10 cellular contexts compared by ENCODE assay signal in the genomic region with DNA sequence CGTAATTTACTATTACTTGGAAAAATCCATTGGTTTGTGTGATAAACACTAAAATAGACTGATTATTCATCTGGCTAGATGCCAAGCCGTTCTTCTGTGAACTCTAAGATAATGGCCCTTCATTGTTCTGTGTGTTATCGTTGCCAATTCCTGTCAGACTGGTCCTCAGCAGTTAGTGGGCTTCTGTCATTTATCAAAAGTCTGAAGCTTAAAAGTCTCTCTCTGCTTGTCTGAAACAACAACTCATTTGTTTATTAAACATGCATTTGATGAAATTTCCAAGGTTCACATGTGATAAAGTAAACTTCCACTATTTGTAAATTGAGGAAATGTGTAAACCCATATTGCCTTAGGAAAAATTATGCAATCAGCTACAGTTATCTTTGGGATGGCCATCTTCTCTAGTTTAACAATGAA. TPM values are rescaled to one million over a fixed set of nuclear protein-coding genes. Genes with fewer than 3 reads are reported as not detected.
A peak's percentile ranks its signal among the peaks of the same experiment; 100 is the strongest.
DNase-seq lines count a peak whose midpoint lies in the region; ATAC-seq, FAIRE-seq and TF ChIP-seq lines count a peak whose summit lies in the region.
"Had no signal": no experiment of that assay in that cellular context is flagged by ENCODE, and none has a peak within 500 bp of the region (broad histone marks: within the 10 kb centered on the region; RNA-seq: fewer than 3 reads in every experiment).

No MANE protein-coding gene starts in this region.

- DNase-seq in NCI-H2227 treated with DMSO at 0.1 percent for 48 hours (lab: John Stamatoyannopoulos, UW) (peak; percentile 78), bronchial epithelial cell (ENCODE audit: low read depth) (peak; percentile 49), neural progenitor cell (ENCODE audit: low spot score) (no peak), nephron progenitor cell (no peak)
- DNase-seq in activated CD4-positive, alpha-beta T cell treated with anti-CD3 and anti-CD28 coated beads for 48 hours = no peak
- DNase-seq: activated CD4-positive, alpha-beta T cell treated with anti-CD3 and anti-CD28 coated beads, Interleukin-2, amount 50 U/mL, for 1 hour; pancreas had no signal

- CTCF ChIA-PET in HEK293 (lab: Yijun Ruan, JAX) = interaction anchor here (0.8 to 1.0 kb wide), 2 partner anchors 18 to 46 kb away, joined by 3 to 7 read pairs; no protein-coding TSS in a partner anchor

- POLR2A ChIA-PET in HEK293 (lab: Yijun Ruan, JAX) = interaction anchor here (2.6 kb wide), 1 partner anchor 21 kb away, joined by 9 read pairs; a partner anchor contains a TSS

- H4K20me1 ChIP-seq in neural progenitor cell (ENCODE audit: low read depth) = no peaks in the 10 kb centered on the region

- H3K27ac ChIP-seq in HEK293 (ENCODE audit: extremely low read depth, low read depth, low read length) (no peak overlapping the region), neural progenitor cell (no peak overlapping the region)
- H3K27ac ChIP-seq: pancreas had no signal

- no peak overlapping the region for H3K9ac ChIP-seq in neural progenitor cell

- no peak overlapping the region for H2AFZ ChIP-seq in neural progenitor cell (replicated peaks)

- H3K4me3 ChIP-seq in HEK293 (ENCODE audit: low read depth, low read length) (no peak overlapping the region), bronchial epithelial cell (ENCODE audit: low read depth, low read length) (no peak overlapping the region), neural progenitor cell (no peak overlapping the region)
- H3K4me3 ChIP-seq: pancreas had no signal

- H3K27ac Mint-ChIP-seq in neural progenitor cell = no peak overlapping the region
- no peak overlapping the region for H3K27ac Mint-ChIP-seq in nephron progenitor cell

- FAIRE-seq in bronchial epithelial cell (lab: Jason Lieb, UNC) = no peak
- FAIRE-seq: pancreas had no signal

- no peaks in the 10 kb centered on the region for H3K79me2 ChIP-seq in neural progenitor cell (ENCODE audit: low read depth)

- H3K4me1 ChIP-seq in HEK293 (ENCODE audit: control insufficient read depth, insufficient read depth, low read length) (no peaks in the 10 kb centered on the region), neural progenitor cell (peaks cover 24% of the 10 kb centered on the region)
- H3K4me1 ChIP-seq: pancreas had no signal

- H3K4me1 Mint-ChIP-seq in neural progenitor cell (peaks cover 17% of the 10 kb centered on the region), nephron progenitor cell (peaks cover 32% of the 10 kb centered on the region)

- H3K4me2 ChIP-seq in neural progenitor cell = peak overlapping the region; percentile 19

- H3K36me3 ChIP-seq in HEK293 (ENCODE audit: control insufficient read depth in 2 of 2, insufficient read depth in 1 of 2, low read length in 2 of 2) (no peaks in the 10 kb centered on the region), bronchial epithelial cell (ENCODE audit: control insufficient read depth, insufficient read depth, low read length) (no peaks in the 10 kb centered on the region), neural progenitor cell (no peaks in the 10 kb centered on the region)
- H3K36me3 ChIP-seq: pancreas had no signal

- peaks cover 4% of the 10 kb centered on the region for H3F3A ChIP-seq in neural progenitor cell (ENCODE audit: low read depth)

- no peak for ATAC-seq in GM19395 (IDR thresholded peaks at IDR 0.05; ENCODE audit: unreplicated experiment)
- no peak for ATAC-seq in GM18861 (IDR thresholded peaks at IDR 0.05; ENCODE audit: unreplicated experiment)
- ATAC-seq: pancreas had no signal

- TF ChIP-seq CTCF in HEK293 (tag by site-specific recombination; IDR thresholded peaks at IDR 0.05) (no peak), bronchial epithelial cell (IDR thresholded peaks at IDR 0.05; ENCODE audit: insufficient read depth, low read length, severe bottlenecking) (no peak), neural progenitor cell (IDR thresholded peaks at IDR 0.05) (no peak), nephron progenitor cell (IDR thresholded peaks at IDR 0.05) (no peak)

- no peaks in the 10 kb centered on the region for H3K36me3 Mint-ChIP-seq in neural progenitor cell
- H3K36me3 Mint-ChIP-seq in nephron progenitor cell (ENCODE audit: low read depth) = no peaks in the 10 kb centered on the region

- H3K9me3 ChIP-seq in HEK293 (ENCODE audit: control insufficient read depth, insufficient read depth, low read depth, low read length) (no peaks in the 10 kb centered on the region), neural progenitor cell (ENCODE audit: low read depth) (no peaks in the 10 kb centered on the region)
- H3K9me3 ChIP-seq: pancreas had no signal

- no peaks in the 10 kb centered on the region for H3K27me3 Mint-ChIP-seq in neural progenitor cell (ENCODE audit: insufficient read depth, low read depth)
- H3K27me3 Mint-ChIP-seq in nephron progenitor cell (ENCODE audit: low read depth, poor library complexity) = peaks cover 2% of the 10 kb centered on the region

- H3K27me3 ChIP-seq in bronchial epithelial cell (ENCODE audit: control insufficient read depth, insufficient read depth, low read length) = no peaks in the 10 kb centered on the region
- no peaks in the 10 kb centered on the region for H3K27me3 ChIP-seq in neural progenitor cell
- H3K27me3 ChIP-seq: pancreas had no signal

- H3K4me3 Mint-ChIP-seq in neural progenitor cell (no peak overlapping the region), nephron progenitor cell (no peak overlapping the region)

- H3K9me3 Mint-ChIP-seq in neural progenitor cell (no peaks in the 10 kb centered on the region), nephron progenitor cell (no peaks in the 10 kb centered on the region)

TF ChIP-seq in HEK293, 187 proteins besides CTCF, POLR2A, EP300 and RAD21:
- TF ChIP-seq ZNF768 (tag by site-specific recombination; IDR thresholded peaks at IDR 0.05) = no peak
- 0 out of 2 replicates have a peak, but pooled peaks have one; percentile 14 for TF ChIP-seq OVOL3 (tag by site-specific recombination; IDR thresholded peaks at IDR 0.05)
- peak; percentile 66; the same call in 1 of the 2 replicates for TF ChIP-seq ZNF660 (tag by site-specific recombination; IDR thresholded peaks at IDR 0.05)
- peak; percentile 40; the same call in 1 of the 2 replicates for TF ChIP-seq FEZF1 (tag by site-specific recombination; IDR thresholded peaks at IDR 0.05)
- TF ChIP-seq, protein P1, sequence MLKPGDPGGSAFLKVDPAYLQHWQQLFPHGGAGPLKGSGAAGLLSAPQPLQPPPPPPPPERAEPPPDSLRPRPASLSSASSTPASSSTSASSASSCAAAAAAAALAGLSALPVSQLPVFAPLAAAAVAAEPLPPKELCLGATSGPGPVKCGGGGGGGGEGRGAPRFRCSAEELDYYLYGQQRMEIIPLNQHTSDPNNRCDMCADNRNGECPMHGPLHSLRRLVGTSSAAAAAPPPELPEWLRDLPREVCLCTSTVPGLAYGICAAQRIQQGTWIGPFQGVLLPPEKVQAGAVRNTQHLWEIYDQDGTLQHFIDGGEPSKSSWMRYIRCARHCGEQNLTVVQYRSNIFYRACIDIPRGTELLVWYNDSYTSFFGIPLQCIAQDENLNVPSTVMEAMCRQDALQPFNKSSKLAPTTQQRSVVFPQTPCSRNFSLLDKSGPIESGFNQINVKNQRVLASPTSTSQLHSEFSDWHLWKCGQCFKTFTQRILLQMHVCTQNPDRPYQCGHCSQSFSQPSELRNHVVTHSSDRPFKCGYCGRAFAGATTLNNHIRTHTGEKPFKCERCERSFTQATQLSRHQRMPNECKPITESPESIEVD (tag by site-specific recombination; IDR thresholded peaks at IDR 0.05) = peak; percentile 42; the same call in 1 of the 2 replicates
- TF ChIP-seq MEIS1 (CRISPR knock-in tag; IDR thresholded peaks at IDR 0.05; ENCODE audit: borderline replicate concordance) = 0 out of 2 replicates have a peak, but pooled peaks have one; percentile 38
- TF ChIP-seq, protein P2, sequence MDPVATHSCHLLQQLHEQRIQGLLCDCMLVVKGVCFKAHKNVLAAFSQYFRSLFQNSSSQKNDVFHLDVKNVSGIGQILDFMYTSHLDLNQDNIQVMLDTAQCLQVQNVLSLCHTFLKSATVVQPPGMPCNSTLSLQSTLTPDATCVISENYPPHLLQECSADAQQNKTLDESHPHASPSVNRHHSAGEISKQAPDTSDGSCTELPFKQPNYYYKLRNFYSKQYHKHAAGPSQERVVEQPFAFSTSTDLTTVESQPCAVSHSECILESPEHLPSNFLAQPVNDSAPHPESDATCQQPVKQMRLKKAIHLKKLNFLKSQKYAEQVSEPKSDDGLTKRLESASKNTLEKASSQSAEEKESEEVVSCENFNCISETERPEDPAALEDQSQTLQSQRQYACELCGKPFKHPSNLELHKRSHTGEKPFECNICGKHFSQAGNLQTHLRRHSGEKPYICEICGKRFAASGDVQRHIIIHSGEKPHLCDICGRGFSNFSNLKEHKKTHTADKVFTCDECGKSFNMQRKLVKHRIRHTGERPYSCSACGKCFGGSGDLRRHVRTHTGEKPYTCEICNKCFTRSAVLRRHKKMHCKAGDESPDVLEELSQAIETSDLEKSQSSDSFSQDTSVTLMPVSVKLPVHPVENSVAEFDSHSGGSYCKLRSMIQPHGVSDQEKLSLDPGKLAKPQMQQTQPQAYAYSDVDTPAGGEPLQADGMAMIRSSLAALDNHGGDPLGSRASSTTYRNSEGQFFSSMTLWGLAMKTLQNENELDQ (tag by site-specific recombination; IDR thresholded peaks at IDR 0.05; ENCODE audit: low read depth) = no peak
- peak; percentile 39; the same call in 1 of the 2 replicates for TF ChIP-seq OSR2 (tag by site-specific recombination; IDR thresholded peaks at IDR 0.05)

RNA-seq across cellular contexts. Expression of a gene that starts 21.1 kb away (rescaled TPM):
- total RNA-seq in bronchial epithelial cell (88.2 and 93.2 TPM in 2 replicates), neural progenitor cell (ENCODE audit: low replicate concordance) (70.7 and 199 TPM in 2 replicates)

Comparison
In these comparisons a context has a peak if more than half of its experiments do, and no peak if none do; other contexts are left out.
1. DNase-seq: peak in NCI-H2227 treated with DMSO at 0.1 percent for 48 hours (single experiment) and bronchial epithelial cell (single experiment); none in neural progenitor cell (single experiment), nephron progenitor cell (single experiment) and activated CD4-positive, alpha-beta T cell treated with anti-CD3 and anti-CD28 coated beads for 48 hours (single experiment).